In genomic region chr6:158972241-158973233, GRCh38 we compare ENCODE assay signal across 8 cellular contexts. TPM values are rescaled to one million over a fixed set of nuclear protein-coding genes. Genes with fewer than 3 reads are reported as not detected.
A peak's percentile ranks its signal among the peaks of the same experiment; 100 is the strongest.
DNase-seq lines count a peak whose midpoint lies in the region; ATAC-seq and TF ChIP-seq lines count a peak whose summit lies in the region.

No MANE protein-coding gene starts in this region.

- peak; percentile 70 for DNase-seq in CD1c-positive myeloid dendritic cell (ENCODE audit: extremely low spot score)
- no peak for DNase-seq in H9
- DNase-seq in NCI-H82 (lab: John Stamatoyannopoulos, UW): peak; percentile 75
- DNase-seq in central memory CD4-positive, alpha-beta T cell: peak; percentile 51
- DNase-seq in kidney tubule cell (ENCODE audit: low spot score): peak; percentile 65
- DNase-seq in transverse colon: no peak
- no peak for DNase-seq in nucleus accumbens (lab: John Stamatoyannopoulos, UW)

- H2BK120ac ChIP-seq in H9 (ENCODE audit: low read depth, low read length, poor library complexity, severe bottlenecking): no peak overlapping the region

- H3K27ac Mint-ChIP-seq in H9: no peak overlapping the region

- H3K4ac ChIP-seq in H9 (ENCODE audit: low read depth, low read length): no peak overlapping the region

- no peak overlapping the region for H3K9ac ChIP-seq in H9 (ENCODE audit: extremely low read depth, insufficient read length, low read length)

- H3K9me3 Mint-ChIP-seq in H9: peaks cover 15 to 22% of the 10 kb centered on the region in 2 experiments

- no peak overlapping the region for H2AFZ ChIP-seq in H9 (ENCODE audit: low read length)

- no peak overlapping the region for H3K56ac ChIP-seq in H9 (ENCODE audit: insufficient read length, low read depth, low read length)

- no peak overlapping the region for H3T11ph ChIP-seq in H9 (ENCODE audit: low read length)

- H3K27me3 ChIP-seq in H9 (ENCODE audit: insufficient read depth, low read length) (no peaks in the 10 kb centered on the region), transverse colon (no peaks in the 10 kb centered on the region)

- intact Hi-C loops in transverse colon (cut with DNase I; ENCODE audit: low total_unique reads): loop anchor here (5.0 kb wide), 1 partner anchor 270 kb away; no protein-coding TSS in a partner anchor

- no peaks in the 10 kb centered on the region for H3K23me2 ChIP-seq in H9 (ENCODE audit: insufficient read length, low read depth, low read length, poor library complexity, severe bottlenecking)

- TF ChIP-seq CTCF in H9 (conservative IDR thresholded peaks at IDR 0.05) (peak; percentile 84), transverse colon (IDR thresholded peaks at IDR 0.05) (peak; percentile 57 to 81 (median 59))

- H3K36me3 ChIP-seq in transverse colon: peaks cover 0 to 14% (median 3%) of the 10 kb centered on the region in 4 donors

- H3K9me3 ChIP-seq in H9 (ENCODE audit: control insufficient read depth, low read depth, low read length) (no peaks in the 10 kb centered on the region), transverse colon (peaks cover 6 to 10% of the 10 kb centered on the region in 2 donors)

- H2BK20ac ChIP-seq in H9 (ENCODE audit: low read depth, low read length, poor library complexity, severe bottlenecking): no peak overlapping the region

- no peak overlapping the region for H3K23ac ChIP-seq in H9 (ENCODE audit: insufficient read length, low read depth, low read length)

- H2AK5ac ChIP-seq in H9 (ENCODE audit: insufficient read length, low read length): no peak overlapping the region

- H4K20me1 ChIP-seq in H9 (ENCODE audit: control insufficient read depth, insufficient read depth, insufficient read length): no peaks in the 10 kb centered on the region

- no peak overlapping the region for H3K27ac ChIP-seq in H9 (ENCODE audit: insufficient read length, low read depth, low read length)
- H3K27ac ChIP-seq in transverse colon: no peak overlapping the region

- no peak overlapping the region for H3K4me3 ChIP-seq in transverse colon

- H3K4me3 Mint-ChIP-seq in H9: no peak overlapping the region

- H3K36me3 Mint-ChIP-seq in H9 (ENCODE audit: insufficient read depth in 1 of 3, low read depth in 3 of 3): peaks cover 8 to 24% (median 18%) of the 10 kb centered on the region in 3 experiments

- H4K91ac ChIP-seq in H9 (ENCODE audit: insufficient read length, low read depth, low read length): no peak overlapping the region

- TF ChIP-seq POLR2A in transverse colon (IDR thresholded peaks at IDR 0.05): no peak

- TF ChIP-seq EP300 in transverse colon (IDR thresholded peaks at IDR 0.05; ENCODE audit: low read depth): no peak

- H2BK15ac ChIP-seq in H9 (ENCODE audit: low read depth, low read length): no peak overlapping the region

- H3K27me3 Mint-ChIP-seq in H9 (ENCODE audit: low read depth): no peaks in the 10 kb centered on the region

- H3K18ac ChIP-seq in H9 (ENCODE audit: insufficient read length, low read depth, low read length): no peak overlapping the region

- H3K14ac ChIP-seq in H9 (ENCODE audit: insufficient read depth, low read length): no peak overlapping the region

- no peak overlapping the region for H4K5ac ChIP-seq in H9 (ENCODE audit: insufficient read length, low read depth, low read length)

- no CpG with 5 or more reads among the region's 4 CpGs for WGBS in H9 (ENCODE audit: extremely low coverage, insufficient read length, low lambda C conversion rate)
- 23 to 24% methylated on average over 4 of the region's 4 CpGs for WGBS in transverse colon (ENCODE audit: low coverage in 1 of 2), 2 donors

- ATAC-seq in HG03457 (IDR thresholded peaks at IDR 0.05; ENCODE audit: unreplicated experiment): no peak

- peaks cover 9 to 16% of the 10 kb centered on the region in 2 experiments for H3K4me1 Mint-ChIP-seq in H9

- no peaks in the 10 kb centered on the region; the same call in 1 of the 2 replicates for H3K4me1 ChIP-seq in H9 (ENCODE audit: insufficient read depth, low read length)
- H3K4me1 ChIP-seq in transverse colon: peaks cover 0 to 5% (median 2%) of the 10 kb centered on the region in 4 donors

- H3K79me1 ChIP-seq in H9 (ENCODE audit: insufficient read depth, low read depth, low read length, poor library complexity, severe bottlenecking): no peaks in the 10 kb centered on the region

- H4K8ac ChIP-seq in H9 (replicated peaks; ENCODE audit: insufficient read length, low read depth, low read length): no peak overlapping the region

- H3K4me2 ChIP-seq in H9 (ENCODE audit: insufficient read depth, insufficient read length, low read length): no peak overlapping the region

- H3K79me2 ChIP-seq in H9 (ENCODE audit: insufficient read depth, low read length): no peaks in the 10 kb centered on the region

- H2BK5ac ChIP-seq in H9 (ENCODE audit: insufficient read length, low read length): no peak overlapping the region

- H2BK12ac ChIP-seq in H9 (ENCODE audit: insufficient read length, low read depth, low read length): no peak overlapping the region

- in situ Hi-C loops in transverse colon (cut with MboI; ENCODE audit: low pct_ligation_motif_present in 1 of 4, low pct_unique_long_range_greater_than_20kb in 1 of 4, low sequenced_read_pairs in 3 of 4): loop anchor here in 3 of 4 donors (5.0 to 10.0 kb wide), 4 partner anchors 178 to 278 kb away; no protein-coding TSS in a partner anchor

RNA-seq across cellular contexts. Expression of gene RSPH3, which starts 27.5 kb away (rescaled TPM):
- total RNA-seq in H9 (2021): 1.8 and 2.2 TPM in 2 replicates
- 10 to 100 TPM; 13.3 to 24.1 (median 23.5) TPM for total RNA-seq in transverse colon

Comparison
In these comparisons a context has a peak if more than half of its experiments do, and no peak if none do; other contexts are left out.
1. DNase-seq: peak in CD1c-positive myeloid dendritic cell (single experiment), NCI-H82 (single experiment), central memory CD4-positive, alpha-beta T cell (single experiment) and kidney tubule cell (single experiment); none in H9 (single experiment), transverse colon (single experiment) and nucleus accumbens (0 of 56).